In the genomic region with DNA sequence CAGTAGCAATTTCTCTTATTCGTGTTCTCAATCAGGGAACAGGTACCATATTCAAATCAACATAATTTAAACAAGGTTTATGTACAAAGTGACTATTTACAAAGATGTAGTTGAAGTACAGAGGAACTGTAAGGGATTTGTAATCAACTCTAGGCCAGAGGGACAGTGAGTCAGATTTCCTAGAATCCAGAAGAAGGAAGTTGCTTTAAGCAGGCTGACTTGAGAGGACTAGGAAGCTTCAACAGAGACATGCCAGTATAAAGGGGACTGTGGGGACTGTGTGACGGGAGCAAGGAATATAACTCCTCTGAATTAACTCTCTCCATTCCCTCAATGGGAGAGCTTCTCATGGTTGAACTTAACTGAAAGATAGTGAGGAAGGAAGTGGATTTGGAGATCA, we compare ENCODE assay signal across 22 cellular contexts.
DNase-seq lines count a peak whose midpoint lies in the region; ATAC-seq, FAIRE-seq and TF ChIP-seq lines count a peak whose summit lies in the region.
"Had no signal": no experiment of that assay in that cellular context is flagged by ENCODE, and none has a peak within 500 bp of the region (broad histone marks: within the 10 kb centered on the region; RNA-seq: fewer than 3 reads in every experiment).

No MANE protein-coding gene starts in this region.

- H3K27me3 Mint-ChIP-seq in astrocyte (ENCODE audit: low read depth, unreplicated experiment) = no peaks in the 10 kb centered on the region
- H3K27me3 Mint-ChIP-seq: activated T-helper 17 cell treated with anti-CD3 and anti-CD28 coated beads, Interleukin-2, amount 50 U/mL, for 72 hours; central memory CD8-positive, alpha-beta T cell; memory B cell; T-helper 17 cell had no signal

- no peak for ATAC-seq in GM21515 (IDR thresholded peaks at IDR 0.05; ENCODE audit: unreplicated experiment)
- ATAC-seq: activated CD4-positive, CD25-positive, alpha-beta regulatory T cell treated with anti-CD3 and anti-CD28 coated beads, Interleukin-2, amount 50 U/mL, for 24 hours; activated T-helper 17 cell treated with anti-CD3 and anti-CD28 coated beads, Interleukin-2, amount 50 U/mL, for 72 hours; natural killer cell; T-helper 17 cell had no signal

- H3K36me3 ChIP-seq in astrocyte (ENCODE audit: insufficient read depth, low read length) (no peaks in the 10 kb centered on the region), small intestine (ENCODE audit: control insufficient read depth in 2 of 2, insufficient read depth in 2 of 2, low read length in 2 of 2) (no peaks in the 10 kb centered on the region)
- H3K36me3 ChIP-seq: thyroid gland had no signal

- H3K9me3 Mint-ChIP-seq in astrocyte (ENCODE audit: unreplicated experiment) = peaks cover 4% of the 10 kb centered on the region

- no peaks in the 10 kb centered on the region for H3K36me3 Mint-ChIP-seq in astrocyte (ENCODE audit: low read depth, unreplicated experiment)
- H3K36me3 Mint-ChIP-seq: memory B cell, natural killer cell had no signal

- no peak overlapping the region for H3K4me3 Mint-ChIP-seq in astrocyte (ENCODE audit: unreplicated experiment)
- H3K4me3 Mint-ChIP-seq: activated T-helper 17 cell treated with anti-CD3 and anti-CD28 coated beads, Interleukin-2, amount 50 U/mL, for 72 hours; central memory CD8-positive, alpha-beta T cell; memory B cell; natural killer cell; T-helper 17 cell had no signal

- 77 to 87% (median 80%) methylated on average over 2 of the region's 2 CpGs for WGBS in small intestine, 3 donors

- H3K27me3 ChIP-seq in astrocyte (ENCODE audit: insufficient read depth, low read length) = no peaks in the 10 kb centered on the region
- H3K27me3 ChIP-seq in small intestine (ENCODE audit: control insufficient read depth in 2 of 2, insufficient read depth in 2 of 2, low read length in 2 of 2) = no peaks in the 10 kb centered on the region
- H3K27me3 ChIP-seq: thyroid gland had no signal

- H3K9me3 ChIP-seq in astrocyte (ENCODE audit: insufficient read depth, low read depth, low read length) (no peaks in the 10 kb centered on the region), small intestine (ENCODE audit: control insufficient read depth, low read depth) (no peaks in the 10 kb centered on the region)
- H3K9me3 ChIP-seq: thyroid gland had no signal

- peak; percentile 43 for DNase-seq in M059J (ENCODE audit: low read depth)
- no peak for DNase-seq in astrocyte (ENCODE audit: low read depth)
- peak; percentile 23 for DNase-seq in fibroblast of the aortic adventitia (ENCODE audit: low read depth)
- peak; percentile 29 for DNase-seq in stromal cell of bone marrow (ENCODE audit: low read depth)
- DNase-seq in activated CD4-positive, alpha-beta T cell treated with anti-CD3 and anti-CD28 coated beads for 4 hours = no peak
- DNase-seq in small intestine = no peak
- DNase-seq in DMS 273 treated with DMSO at 0.1 percent for 48 hours (lab: John Stamatoyannopoulos, UW) = no peak
- DNase-seq: HCEC 1CT, natural killer cell, NCI-H446, posterior cingulate gyrus, SHP77 treated with DMSO at 0.1 percent for 48 hours, T-helper 17 cell, thyroid gland had no signal

- TF ChIP-seq CTCF in astrocyte (IDR thresholded peaks at IDR 0.05; ENCODE audit: insufficient read depth, low read depth, low read length) = no peak
- TF ChIP-seq CTCF in fibroblast of the aortic adventitia (IDR thresholded peaks at IDR 0.05; ENCODE audit: insufficient read depth, low read length) = no peak

- no peak overlapping the region for H3K4me2 ChIP-seq in astrocyte (ENCODE audit: low read length)

- H3K4me1 ChIP-seq in astrocyte (ENCODE audit: insufficient read depth, low read length) = no peaks in the 10 kb centered on the region
- H3K4me1 ChIP-seq in small intestine (ENCODE audit: control insufficient read depth in 2 of 2, insufficient read depth in 1 of 2, low read depth in 1 of 2, low read length in 1 of 2) = no peaks in the 10 kb centered on the region
- H3K4me1 ChIP-seq: thyroid gland had no signal

- no peaks in the 10 kb centered on the region for H4K20me1 ChIP-seq in astrocyte (ENCODE audit: insufficient read depth, low read length)

- peaks cover 13% of the 10 kb centered on the region for H3K4me1 Mint-ChIP-seq in astrocyte (ENCODE audit: low read depth, unreplicated experiment)
- H3K4me1 Mint-ChIP-seq: activated T-helper 17 cell treated with anti-CD3 and anti-CD28 coated beads, Interleukin-2, amount 50 U/mL, for 72 hours; central memory CD8-positive, alpha-beta T cell; memory B cell; natural killer cell; T-helper 17 cell had no signal

- no peak overlapping the region for H2AFZ ChIP-seq in astrocyte (ENCODE audit: low read depth, low read length)

- no peak overlapping the region for H3K27ac ChIP-seq in astrocyte (ENCODE audit: low read depth, low read length)
- H3K27ac ChIP-seq in small intestine (ENCODE audit: low read depth in 1 of 2, low read length in 1 of 2) = no peak overlapping the region
- H3K27ac ChIP-seq: thyroid gland had no signal

- H3K79me2 ChIP-seq in astrocyte (ENCODE audit: insufficient read depth, low read length) = no peaks in the 10 kb centered on the region

- H3K4me3 ChIP-seq in astrocyte (ENCODE audit: insufficient read depth, low read depth, low read length) (no peak overlapping the region), fibroblast of the aortic adventitia (ENCODE audit: low read depth, low read length) (no peak overlapping the region), small intestine (ENCODE audit: low read depth in 1 of 2, low read length in 2 of 2) (no peak overlapping the region)
- H3K4me3 ChIP-seq: skin epidermis, thyroid gland had no signal

- peak overlapping the region; percentile 65 for H3K27ac Mint-ChIP-seq in astrocyte (ENCODE audit: unreplicated experiment)
- H3K27ac Mint-ChIP-seq: activated T-helper 17 cell treated with anti-CD3 and anti-CD28 coated beads, Interleukin-2, amount 50 U/mL, for 72 hours; memory B cell; natural killer cell; T-helper 17 cell had no signal

- FAIRE-seq in astrocyte (lab: Jason Lieb, UNC) (no peak), small intestine (lab: Jason Lieb, UNC) (no peak)
- FAIRE-seq: GM18507, GM19239 had no signal

- H3K9ac ChIP-seq in astrocyte (ENCODE audit: low read length) = no peak overlapping the region

Comparison
In these comparisons a context has a peak if more than half of its experiments do, and no peak if none do; other contexts are left out.
1. DNase-seq: peak in M059J (single experiment), fibroblast of the aortic adventitia (single experiment) and stromal cell of bone marrow (single experiment); none in astrocyte (single experiment), activated CD4-positive, alpha-beta T cell treated with anti-CD3 and anti-CD28 coated beads for 4 hours (0 of 2), small intestine (single experiment) and DMS 273 treated with DMSO at 0.1 percent for 48 hours (single experiment).